Comparison of ENCODE assay signal across 8 cellular contexts in genomic region chr7:139618482-139619366, GRCh38.
DNase-seq lines count a peak whose midpoint lies in the region; ATAC-seq and TF ChIP-seq lines count a peak whose summit lies in the region.

No MANE protein-coding gene starts in this region.

- no peaks in the 10 kb centered on the region for H3K4me1 ChIP-seq in right atrium auricular region

- no peaks in the 10 kb centered on the region for H3K27me3 Mint-ChIP-seq in activated T-cell treated with anti-CD3 and anti-CD28 coated beads, Interleukin-2, amount 50 U/mL, for 72 hours (ENCODE audit: low read depth)

- H3K27me3 ChIP-seq in right atrium auricular region = no peaks in the 10 kb centered on the region

- peak; percentile 15 to 64 for TF ChIP-seq CTCF in right atrium auricular region (IDR thresholded peaks at IDR 0.05)

- no peak overlapping the region for H3K27ac Mint-ChIP-seq in activated T-cell treated with anti-CD3 and anti-CD28 coated beads, Interleukin-2, amount 50 U/mL, for 72 hours

- no peaks in the 10 kb centered on the region for H3K36me3 Mint-ChIP-seq in activated T-cell treated with anti-CD3 and anti-CD28 coated beads, Interleukin-2, amount 50 U/mL, for 72 hours (ENCODE audit: insufficient read depth in 2 of 2)

- no peak overlapping the region for H3K27ac ChIP-seq in right atrium auricular region

- peaks cover 2% of the 10 kb centered on the region for H3K4me1 Mint-ChIP-seq in activated T-cell treated with anti-CD3 and anti-CD28 coated beads, Interleukin-2, amount 50 U/mL, for 72 hours (ENCODE audit: low read depth)

- H3K36me3 ChIP-seq in right atrium auricular region = peaks cover 64% of the 10 kb centered on the region

- no peak for ATAC-seq in activated T-cell treated with anti-CD3 and anti-CD28 coated beads, Interleukin-2, amount 50 U/mL, for 72 hours (replicated peaks in 1 of 2)
- ATAC-seq in HG02938 (IDR thresholded peaks at IDR 0.05; ENCODE audit: unreplicated experiment) = no peak

- H3K4me3 Mint-ChIP-seq in activated T-cell treated with anti-CD3 and anti-CD28 coated beads, Interleukin-2, amount 50 U/mL, for 72 hours = no peak overlapping the region

- no peaks in the 10 kb centered on the region for H3K9me3 Mint-ChIP-seq in activated T-cell treated with anti-CD3 and anti-CD28 coated beads, Interleukin-2, amount 50 U/mL, for 72 hours

- DNase-seq in SIG-M5 treated with dmso at 0.1 percent for 504 hours (lab: John Stamatoyannopoulos, UW; ENCODE audit: unreplicated experiment) (peak; percentile 33), SIG-M5 (lab: John Stamatoyannopoulos, UW) (no peak), NCI-H69 (lab: John Stamatoyannopoulos, UW) (peak; percentile 42), right atrium auricular region (ENCODE audit: low spot score) (no peak), DMS153 (lab: John Stamatoyannopoulos, UW) (no peak)
- peak; percentile 34 to 46 for DNase-seq in activated T-cell treated with anti-CD3 and anti-CD28 coated beads, Interleukin-2, amount 50 U/mL, for 72 hours
- DNase-seq in stimulated activated CD4-positive, alpha-beta T cell treated with anti-CD3 and anti-CD28 coated beads, Interleukin-2, amount 100 ng/mL, for 24 hours = peak; percentile 58 to 67

- no peaks in the 10 kb centered on the region for H3K9me3 ChIP-seq in right atrium auricular region

- H3K4me3 ChIP-seq in right atrium auricular region = no peak overlapping the region

Comparison
In these comparisons a context has a peak if more than half of its experiments do, and no peak if none do; other contexts are left out.
1. DNase-seq: peak in SIG-M5 treated with dmso at 0.1 percent for 504 hours (single experiment), NCI-H69 (single experiment), activated T-cell treated with anti-CD3 and anti-CD28 coated beads, Interleukin-2, amount 50 U/mL, for 72 hours (2 of 2) and stimulated activated CD4-positive, alpha-beta T cell treated with anti-CD3 and anti-CD28 coated beads, Interleukin-2, amount 100 ng/mL, for 24 hours (2 of 2); none in SIG-M5 (single experiment), right atrium auricular region (single experiment) and DMS153 (single experiment).